In the genomic region with DNA sequence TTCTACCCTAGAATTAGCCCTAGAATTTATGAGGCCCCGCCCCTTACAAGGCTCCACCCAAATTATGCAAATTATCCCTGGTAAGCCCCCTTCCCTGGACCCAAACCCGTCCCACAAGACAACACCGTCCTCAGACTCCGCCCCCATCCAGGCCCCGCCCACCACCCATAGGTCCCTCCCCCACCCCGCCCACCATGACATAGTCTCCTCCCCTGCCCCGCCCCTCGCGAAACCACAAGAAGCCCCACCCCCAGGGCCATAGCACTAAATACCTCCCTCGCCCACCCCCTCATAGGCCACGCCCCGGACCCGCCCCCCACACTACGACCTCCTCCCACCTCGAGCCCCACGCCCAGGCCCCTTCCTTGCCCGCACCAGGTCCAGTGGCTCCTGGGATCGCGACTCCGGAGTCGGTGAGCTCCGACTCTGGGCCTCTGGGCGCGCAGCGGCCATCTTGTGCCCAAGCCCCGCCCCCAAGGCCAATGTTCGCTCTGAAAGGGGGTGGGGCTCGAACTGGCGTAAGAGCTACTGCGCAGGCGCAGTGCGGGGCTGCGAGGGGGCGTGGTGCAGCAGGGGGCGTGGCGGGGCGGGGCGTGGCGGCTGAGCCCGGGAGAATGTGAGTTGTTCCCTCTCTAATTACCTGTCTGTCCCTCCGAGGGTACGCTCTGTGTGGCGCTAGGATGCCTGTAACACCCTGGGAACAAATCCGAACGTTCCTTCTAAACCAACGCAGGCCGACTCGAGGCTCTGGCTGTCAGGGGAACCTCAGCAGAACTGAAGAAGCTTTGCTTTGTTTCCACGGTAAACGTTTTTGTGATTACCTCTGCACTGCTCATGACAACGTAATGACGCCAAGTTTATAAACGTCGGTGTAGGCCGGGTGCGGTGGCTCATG, we compare ENCODE assay signal across 8 cellular contexts. TPM values are rescaled to one million over a fixed set of nuclear protein-coding genes. Genes with fewer than 3 reads are reported as not detected.
A peak's percentile ranks its signal among the peaks of the same experiment; 100 is the strongest.
DNase-seq lines count a peak whose midpoint lies in the region; ATAC-seq and TF ChIP-seq lines count a peak whose summit lies in the region.

A gene with protein sequence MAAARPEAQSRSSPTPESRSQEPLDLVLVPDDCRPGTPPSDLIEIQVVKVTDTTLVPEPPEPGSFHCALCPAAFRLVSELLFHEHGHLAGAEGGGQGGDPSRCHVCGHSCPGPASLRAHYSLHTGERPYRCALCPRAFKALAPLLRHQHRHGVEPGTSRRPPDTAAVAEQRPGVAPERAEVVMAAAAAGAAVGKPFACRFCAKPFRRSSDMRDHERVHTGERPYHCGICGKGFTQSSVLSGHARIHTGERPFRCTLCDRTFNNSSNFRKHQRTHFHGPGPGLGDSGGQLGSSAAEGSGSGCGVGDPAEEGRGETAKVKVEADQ (minus strand): TSS at position 458 of the 895 bp plus-strand sequence. CDS start 5 bp downstream, at position 453.

- H3K9me3 ChIP-seq in adrenal gland (replicated peaks in 1 of 3), result no peaks in the 10 kb centered on the region
- H3K9me3 ChIP-seq in heart right ventricle, result no peaks in the 10 kb centered on the region
- H3K9me3 ChIP-seq in tibial nerve, result no peaks in the 10 kb centered on the region

- H3K27me3 ChIP-seq in H7 (ENCODE audit: control insufficient read depth, insufficient read depth, low read length) (no peaks in the 10 kb centered on the region), adrenal gland (no peaks in the 10 kb centered on the region), heart right ventricle (no peaks in the 10 kb centered on the region), tibial nerve (no peaks in the 10 kb centered on the region)

- intact Hi-C loops in Calu3 (cut with micrococcal nuclease; ENCODE audit: unreplicated experiment), result no loop called here
- intact Hi-C loops in adrenal gland (cut with DNase I), result no loop called here
- intact Hi-C loops in heart right ventricle (cut with DNase I), result loop anchor here in 4 of 10 donors (1.0 to 5.0 kb wide), 5 partner anchors 18 to 112 kb away; partner anchors contain the start of gene FIZ1 (in 1 of the 4)
- intact Hi-C loops in posterior cingulate gyrus (cut with DNase I), result no loop called here

- CTCF ChIA-PET in Calu3 (lab: Charles Lee), result interaction anchor here (0.5 to 1.6 kb wide), 26 partner anchors 8 to 1435 kb away, joined by 3 to 16 read pairs (median 5); partner anchors contain the start of genes MBOAT7 and NAT14
- CTCF ChIA-PET in T-cell (lab: Charles Lee), result interaction anchor here (0.5 to 4.4 kb wide), 15 partner anchors 9 to 453 kb away, joined by 3 to 42 read pairs (median 5); partner anchors contain the start of genes ISOC2 (in 1 of the 2), U2AF2 (in 1 of the 2), ZNF524 (in 1 of the 2) and ZNF865 (in 1 of the 2)

- H3K36me3 Mint-ChIP-seq in Calu3 (ENCODE audit: insufficient read depth, unreplicated experiment), result peaks cover 34% of the 10 kb centered on the region
- H3K36me3 Mint-ChIP-seq in T-cell, result peaks cover 3% of the 10 kb centered on the region

- TF ChIP-seq CTCF in Calu3 (IDR thresholded peaks at IDR 0.05; ENCODE audit: unreplicated experiment) (no peak), adrenal gland (IDR thresholded peaks at IDR 0.05) (no peak), heart right ventricle (IDR thresholded peaks at IDR 0.05) (no peak), tibial nerve (IDR thresholded peaks at IDR 0.05) (no peak)

- no TSS peak for BruUV-seq in Calu3 (replicated peaks; lab: Mats Ljungman, UMichigan)

- H3K36me3 ChIP-seq in H7 (replicated peaks; ENCODE audit: control insufficient read depth, insufficient read depth, low read length) (peaks cover 3% of the 10 kb centered on the region), adrenal gland (replicated peaks in 1 of 2) (peaks cover 0 to 12% of the 10 kb centered on the region in 2 donors), heart right ventricle (peaks cover 0 to 19% (median 7%) of the 10 kb centered on the region in 9 donors), tibial nerve (peaks cover 0 to 30% (median 4%) of the 10 kb centered on the region in 3 donors)

- H3K4me1 Mint-ChIP-seq in Calu3 (ENCODE audit: low read depth, unreplicated experiment), result peaks cover 19% of the 10 kb centered on the region
- peaks cover 54 to 58% (median 55%) of the 10 kb centered on the region in 3 donors for H3K4me1 Mint-ChIP-seq in T-cell

- peak; percentile 77 to 91 for TF ChIP-seq EP300 in tibial nerve (IDR thresholded peaks at IDR 0.05)

- WGBS in adrenal gland, 4 donors, result 0 to 1% (median 1%) methylated on average over 16 to 56 of the region's 56 CpGs
- 1% methylated on average over 51 to 56 of the region's 56 CpGs for WGBS in heart right ventricle, 2 donors
- WGBS in tibial nerve, 2 donors, result 2% methylated on average over 40 of the region's 56 CpGs

- ATAC-seq in T-cell (replicated peaks in 1 of 4) (peak; percentile 68 to 86 (median 78)), heart right ventricle (peak; percentile 92 to 97 (median 95))

- POLR2A ChIA-PET in T-cell (lab: Charles Lee), result interaction anchor here (0.6 to 1.7 kb wide), 10 partner anchors 9 to 163 kb away, joined by 3 to 14 read pairs (median 6); partner anchors contain the start of genes FIZ1 (in 2 of the 2), ISOC2 (in 1 of the 2), ZNF524 (in 1 of the 2) and ZNF628 (in 1 of the 2)

- H3K27me3 Mint-ChIP-seq in Calu3 (ENCODE audit: unreplicated experiment) (no peaks in the 10 kb centered on the region), T-cell (no peaks in the 10 kb centered on the region)

- H3K4me3 Mint-ChIP-seq in Calu3 (ENCODE audit: low read depth, unreplicated experiment) (peak within 1 kb of the TSS; percentile 92), T-cell (peak within 1 kb of the TSS; percentile 84 to 87 (median 86))

- H3K27ac Mint-ChIP-seq in Calu3 (ENCODE audit: unreplicated experiment), result peak within 1 kb of the TSS; percentile 95
- H3K27ac Mint-ChIP-seq in T-cell, result peak within 1 kb of the TSS; percentile 94 to 95

- TF ChIP-seq POLR2A in adrenal gland (IDR thresholded peaks at IDR 0.05) (peak in 1 of 2 donors; percentile 39), tibial nerve (IDR thresholded peaks at IDR 0.05) (peak in 1 of 2 donors; percentile 51)

- peak within 1 kb of the TSS; percentile 91 to 98 (median 95) for H3K27ac ChIP-seq in adrenal gland
- peak within 1 kb of the TSS; percentile 85 to 97 (median 92) for H3K27ac ChIP-seq in heart right ventricle
- peak within 1 kb of the TSS; percentile 89 to 99 (median 93) for H3K27ac ChIP-seq in tibial nerve

- H3K9me3 Mint-ChIP-seq in Calu3 (ENCODE audit: low read depth, unreplicated experiment) (no peaks in the 10 kb centered on the region), T-cell (no peaks in the 10 kb centered on the region)

- H3K4me3 ChIP-seq in H7 (ENCODE audit: insufficient read depth, low read depth, low read length) (peak within 1 kb of the TSS; percentile 56), adrenal gland (peak within 1 kb of the TSS in 3 of 4 donors; percentile 61 to 97 (median 64)), heart right ventricle (peak within 1 kb of the TSS; percentile 32 to 63 (median 58)), tibial nerve (peak within 1 kb of the TSS; percentile 46 to 71 (median 60))

- DNase-seq in Calu3 (peak; percentile 97), H7 (peak; percentile 99), NCI-H146 (lab: John Stamatoyannopoulos, UW) (peak; percentile 97), T-cell (peak; percentile 85 to 97 (median 91)), adrenal gland (peak; percentile 91 to 95 (median 94)), heart right ventricle (peak; percentile 93 to 95), posterior cingulate gyrus (peak; percentile 84 to 99 (median 91)), tibial nerve (ENCODE audit: low spot score in 2 of 2) (peak; percentile 92 to 93)

- H3K4me1 ChIP-seq in adrenal gland (replicated peaks in 1 of 2) (peaks cover 0 to 25% of the 10 kb centered on the region in 2 donors), heart right ventricle (peaks cover 5 to 44% (median 15%) of the 10 kb centered on the region in 9 donors), tibial nerve (peaks cover 4 to 22% (median 6%) of the 10 kb centered on the region in 4 donors)

RNA-seq across cellular contexts. Expression of the gene that starts here (rescaled TPM):
- total RNA-seq in Calu3 (2022) (6.0 and 7.1 TPM in 2 replicates), T-cell (10 to 100 TPM in 2 of 5 donors, 1 to 10 TPM in 3; 7.2 to 13.3 (median 8.2) TPM), adrenal gland (10 to 100 TPM in 3 of 8 donors, 1 to 10 TPM in 5; 8.3 to 16.3 (median 9.8) TPM), heart right ventricle (10 to 100 TPM in 8 of 10 donors, 1 to 10 TPM in 2; 8.9 to 16.4 (median 12.2) TPM), tibial nerve (1 to 10 TPM; 1.5 to 6.9 (median 1.9) TPM)
- 9.8 and 12.5 TPM in 2 replicates for total RNA-seq in H7 (2014; rRNA removed; shearing (Covaris generic))
- polyA plus RNA-seq in adrenal gland (10 to 100 TPM in 1 of 3 donors, 1 to 10 TPM in 2; 3.5 to 13.6 (median 8.3) TPM), heart right ventricle (1 to 10 TPM; 6.4 to 9.9 TPM)

Comparison
In these comparisons a context has a peak if more than half of its experiments do, and no peak if none do; other contexts are left out.
1. Peak in every context shown above with its lines: DNase-seq, ATAC-seq, H3K4me3 ChIP-seq and H3K27ac ChIP-seq.